In the genomic region with DNA sequence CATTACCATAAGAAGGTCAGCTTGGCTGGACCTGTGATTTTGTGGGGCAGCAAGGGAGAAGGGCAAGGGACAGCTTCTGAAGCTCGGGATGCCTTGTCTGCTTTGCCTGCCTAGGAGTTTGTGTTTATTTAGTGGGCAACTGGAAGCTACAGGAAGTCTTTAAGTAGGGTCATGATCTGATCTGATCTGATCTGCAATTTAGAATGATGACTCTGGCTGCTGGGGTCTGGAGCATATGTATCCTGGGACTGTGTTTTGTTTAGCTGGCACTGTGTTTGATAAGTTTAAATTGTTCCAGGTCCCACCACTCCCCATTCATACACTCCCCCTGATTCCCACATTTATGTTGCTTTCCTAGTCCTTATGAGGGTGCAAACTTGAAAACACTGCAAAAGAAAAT, we compare ENCODE assay signal across 21 cellular contexts. TPM values are rescaled to one million over a fixed set of nuclear protein-coding genes. Genes with fewer than 3 reads are reported as not detected.
DNase-seq lines count a peak whose midpoint lies in the region; ATAC-seq and TF ChIP-seq lines count a peak whose summit lies in the region.
"Had no signal": no experiment of that assay in that cellular context is flagged by ENCODE, and none has a peak within 500 bp of the region (broad histone marks: within the 10 kb centered on the region; RNA-seq: fewer than 3 reads in every experiment).

No MANE protein-coding gene starts in this region.

- H3K27me3 ChIP-seq in neutrophil: no peaks in the 10 kb centered on the region
- H3K27me3 ChIP-seq: BE2C; BLaER1 treated with 17β-estradiol and CSF1 and Interleukin-3, amounts not matched to agents 10 nM and 100 nM had no signal

- DNase-seq in NCI-H82 (lab: John Stamatoyannopoulos, UW) (peak; percentile 42), NCI-H82 treated with DMSO at 0.1 percent for 48 hours (lab: John Stamatoyannopoulos, UW; ENCODE audit: unreplicated experiment) (no peak), SK-N-DZ (ENCODE audit: low spot score) (peak; percentile 33), iPS-NIHi11 (ENCODE audit: low spot score) (peak; percentile 12), DMS53 (lab: John Stamatoyannopoulos, UW) (no peak)
- no peak for DNase-seq in activated CD8-positive, alpha-beta memory T cell treated with anti-CD3 and anti-CD28 coated beads, Interleukin-2, amount 50 U/mL, for 48 hours
- DNase-seq: 8988T; ACHN; AML-193; BE2C; CD4-positive, alpha-beta T cell; CD8-positive, alpha-beta memory T cell; DMS 273 treated with DMSO at 0.1 percent for 48 hours; DMS79 treated with DMSO at 0.1 percent for 48 hours; GF-D8; H7; HCEC 1CT had no signal

- no peak for TF ChIP-seq CTCF in neutrophil (IDR thresholded peaks at IDR 0.05)

- no peak overlapping the region for H3K4me3 ChIP-seq in neutrophil (ENCODE audit: low read depth in 1 of 2, low read length in 1 of 2)
- H3K4me3 ChIP-seq: A549; BLaER1 treated with 17β-estradiol and CSF1 and Interleukin-3, amounts not matched to agents 10 nM and 100 nM had no signal

- H3K9me3 ChIP-seq in neutrophil: no peaks in the 10 kb centered on the region
- H3K9me3 ChIP-seq: A549; BE2C; BLaER1 treated with 17β-estradiol and CSF1 and Interleukin-3, amounts not matched to agents 10 nM and 100 nM had no signal

- peaks cover 17 to 66% of the 10 kb centered on the region in 2 experiments for H3K4me1 ChIP-seq in neutrophil (ENCODE audit: control insufficient read depth in 1 of 2, insufficient read depth in 1 of 2, low read depth in 1 of 2, low read length in 1 of 2)
- H3K4me1 ChIP-seq: A549; BE2C; BLaER1 treated with 17β-estradiol and CSF1 and Interleukin-3, amounts not matched to agents 10 nM and 100 nM had no signal

- no peaks in the 10 kb centered on the region for H3K36me3 ChIP-seq in neutrophil
- H3K36me3 ChIP-seq: BE2C; BLaER1 treated with 17β-estradiol and CSF1 and Interleukin-3, amounts not matched to agents 10 nM and 100 nM had no signal

- no peak for ATAC-seq in HG03354 (IDR thresholded peaks at IDR 0.05; ENCODE audit: poor library complexity, severe bottlenecking, unreplicated experiment)
- ATAC-seq: A549 had no signal

- H3K27ac ChIP-seq in neutrophil: peak overlapping the region; percentile 7
- H3K27ac ChIP-seq: A549; BLaER1 treated with 17β-estradiol and CSF1 and Interleukin-3, amounts not matched to agents 10 nM and 100 nM had no signal

RNA-seq across cellular contexts. Expression of gene HTATIP2, which starts 47.7 kb away (rescaled TPM):
- 1.3 and 2.0 TPM in 2 replicates for polyA plus RNA-seq in SK-N-DZ (2014; cell fraction: cytosol; rRNA removed)
- 1.3 and 1.5 TPM in 2 replicates for polyA plus RNA-seq in SK-N-DZ (2014; cell fraction: nucleus; rRNA removed)

Comparison
In these comparisons a context has a peak if more than half of its experiments do, and no peak if none do; other contexts are left out.
1. DNase-seq: peak in NCI-H82 (single experiment), SK-N-DZ (single experiment) and iPS-NIHi11 (single experiment); none in NCI-H82 treated with DMSO at 0.1 percent for 48 hours (single experiment), activated CD8-positive, alpha-beta memory T cell treated with anti-CD3 and anti-CD28 coated beads, Interleukin-2, amount 50 U/mL, for 48 hours (single experiment) and DMS53 (single experiment).